21 cellular contexts compared by ENCODE assay signal in the genomic region with DNA sequence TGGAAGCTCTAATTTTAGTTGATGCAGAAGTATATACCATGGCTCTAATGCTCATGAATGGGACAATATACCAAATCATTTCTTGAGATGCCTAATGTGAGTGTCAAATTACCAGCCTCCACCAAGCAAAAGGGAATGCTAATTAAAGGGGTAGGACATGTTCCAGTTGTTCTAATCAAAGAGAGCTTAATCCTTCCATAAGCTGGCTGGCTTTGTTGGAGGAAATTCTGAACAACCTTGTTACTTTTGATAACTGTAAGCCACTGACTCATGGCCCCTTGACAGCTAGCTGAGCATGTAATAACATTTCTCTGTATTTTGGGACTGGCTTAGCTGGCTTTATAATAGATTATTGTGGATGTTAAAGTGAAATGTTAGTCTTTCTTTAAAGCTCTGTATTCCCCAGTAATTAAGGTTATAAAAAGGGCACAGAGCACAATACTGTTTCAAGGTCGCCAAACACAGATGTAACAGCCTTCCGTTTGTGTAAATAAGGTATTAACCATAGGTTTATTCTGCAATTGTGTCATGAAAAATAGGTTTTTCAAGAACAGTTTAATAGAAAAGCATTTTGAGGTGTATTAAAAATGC.
DNase-seq lines count a peak whose midpoint lies in the region; ATAC-seq and TF ChIP-seq lines count a peak whose summit lies in the region.
"Had no signal": no experiment of that assay in that cellular context is flagged by ENCODE, and none has a peak within 500 bp of the region (broad histone marks: within the 10 kb centered on the region; RNA-seq: fewer than 3 reads in every experiment).

No MANE protein-coding gene starts in this region.

- peaks cover 0 to 4% (median 0%) of the 10 kb centered on the region in 12 donors for H3K4me1 ChIP-seq in heart left ventricle
- no peaks in the 10 kb centered on the region for H3K4me1 ChIP-seq in Peyer's patch
- H3K4me1 ChIP-seq: foreskin keratinocyte had no signal

- no peak for DNase-seq in left ventricle myocardium superior
- DNase-seq in heart left ventricle: no peak
- peak; percentile 75 for DNase-seq in NCI-H82 (lab: John Stamatoyannopoulos, UW)
- peak; percentile 13 for DNase-seq in fibroblast of peridontal ligament (ENCODE audit: extremely low read depth)
- peak; percentile 32 for DNase-seq in stromal cell of bone marrow (ENCODE audit: low read depth)
- no peak for DNase-seq in ureter (ENCODE audit: low spot score)
- no peak for DNase-seq in Peyer's patch
- DNase-seq: activated B cell treated with CpG ODN at 0.5 μM for 24 hours; CD4-positive, alpha-beta T cell; cerebellar nuclear complex; endodermal cell; HCEC 1CT; Karpas-422; mammary epithelial cell; NCI-H1694; NCI-H526; RPMI8226; stomach had no signal

- H3K36me3 ChIP-seq in heart left ventricle (no peaks in the 10 kb centered on the region), Peyer's patch (no peaks in the 10 kb centered on the region)
- H3K36me3 ChIP-seq: stomach had no signal

- H3K27ac ChIP-seq in heart left ventricle (no peak overlapping the region), Peyer's patch (no peak overlapping the region)
- H3K27ac ChIP-seq: foreskin keratinocyte, stomach had no signal

- H3K4me3 ChIP-seq in heart left ventricle (no peak overlapping the region), Peyer's patch (no peak overlapping the region)
- H3K4me3 ChIP-seq: stomach had no signal

- intact Hi-C loops in left ventricle myocardium superior (cut with micrococcal nuclease): no loop called here
- intact Hi-C loops in heart left ventricle (cut with DNase I): no loop called here

- TF ChIP-seq POLR2A in heart left ventricle (IDR thresholded peaks at IDR 0.05): no peak
- TF ChIP-seq POLR2A in Peyer's patch (IDR thresholded peaks at IDR 0.05): no peak

- 60 to 76% (median 62%) methylated on average over 2 of the region's 2 CpGs for whole genome bisulfite sequencing in heart left ventricle, 4 donors

- no peaks in the 10 kb centered on the region for H3K9me3 ChIP-seq in heart left ventricle
- H3K9me3 ChIP-seq in Peyer's patch: no peaks in the 10 kb centered on the region
- H3K9me3 ChIP-seq: stomach had no signal

- ATAC-seq in left ventricle myocardium superior: peak; percentile 23
- ATAC-seq in heart left ventricle: no peak
- ATAC-seq in HG03097 (IDR thresholded peaks at IDR 0.05; ENCODE audit: low FRiP score, unreplicated experiment): no peak
- ATAC-seq: activated T-helper 17 cell treated with anti-CD3 and anti-CD28 coated beads, Interleukin-2, amount 50 U/mL, for 72 hours; foreskin keratinocyte had no signal

- TF ChIP-seq CTCF in heart left ventricle (IDR thresholded peaks at IDR 0.05) (no peak), Peyer's patch (IDR thresholded peaks at IDR 0.05) (no peak)

- H3K27me3 ChIP-seq in heart left ventricle (no peaks in the 10 kb centered on the region), Peyer's patch (no peaks in the 10 kb centered on the region)
- H3K27me3 ChIP-seq: foreskin keratinocyte, stomach had no signal

Comparison
In these comparisons a context has a peak if more than half of its experiments do, and no peak if none do; other contexts are left out.
1. DNase-seq: peak in NCI-H82 (single experiment), fibroblast of peridontal ligament (single experiment) and stromal cell of bone marrow (single experiment); none in left ventricle myocardium superior (single experiment), heart left ventricle (0 of 5), ureter (single experiment) and Peyer's patch (0 of 3).